14 cellular contexts compared by ENCODE assay signal in the genomic region with DNA sequence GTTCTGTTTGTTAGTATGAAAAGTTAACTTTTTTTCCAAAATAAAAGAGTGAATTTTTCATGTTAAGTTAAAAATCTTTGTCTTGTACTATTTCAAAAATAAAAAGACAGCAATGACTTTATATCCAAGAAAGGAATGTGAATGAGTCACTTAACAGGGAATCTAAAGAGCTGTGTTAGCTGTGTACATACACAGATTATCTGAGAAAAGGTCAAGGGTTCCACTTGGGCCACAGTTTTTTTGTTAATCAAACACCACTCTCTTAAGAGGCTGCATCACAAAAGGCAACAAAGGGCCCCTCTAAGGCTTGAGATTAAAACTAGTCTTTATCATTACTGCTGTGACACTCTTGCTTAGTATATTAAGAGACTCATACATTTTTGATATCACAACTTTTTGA.
DNase-seq lines count a peak whose midpoint lies in the region; ATAC-seq and TF ChIP-seq lines count a peak whose summit lies in the region.
"Had no signal": no experiment of that assay in that cellular context is flagged by ENCODE, and none has a peak within 500 bp of the region (broad histone marks: within the 10 kb centered on the region; RNA-seq: fewer than 3 reads in every experiment).

No MANE protein-coding gene starts in this region.

- TF ChIP-seq POLR2A in ovary (IDR thresholded peaks at IDR 0.05) = no peak

- no peak overlapping the region for H3K9ac ChIP-seq in PC-3 (ENCODE audit: low read length)

- H2AFZ ChIP-seq in PC-3 (ENCODE audit: low read length) = no peak overlapping the region
- H2AFZ ChIP-seq: GM23338 had no signal

- CTCF ChIA-PET in PC-3 (lab: Charles Lee) = no interaction called here

- peak; percentile 68 for ATAC-seq in PC-3
- ATAC-seq: GM23338, heart right ventricle had no signal

- H3K9me3 Mint-ChIP-seq in progenitor cell of endocrine pancreas (ENCODE audit: low read depth) = no peaks in the 10 kb centered on the region
- H3K9me3 Mint-ChIP-seq: GM23338 had no signal

- H3K79me2 ChIP-seq in PC-3 (ENCODE audit: low read length) = peaks cover 14% of the 10 kb centered on the region

- no peaks in the 10 kb centered on the region for H3K27me3 Mint-ChIP-seq in progenitor cell of endocrine pancreas

- H3F3A ChIP-seq in PC-3 (ENCODE audit: low read length, unreplicated experiment) = no peaks in the 10 kb centered on the region

- peaks cover 57% of the 10 kb centered on the region for H3K4me1 ChIP-seq in PC-3 (ENCODE audit: insufficient read depth, low read length)
- H3K4me1 ChIP-seq in ovary (ENCODE audit: insufficient read depth) = peaks cover 2% of the 10 kb centered on the region
- H3K4me1 ChIP-seq: heart right ventricle had no signal

- no peaks in the 10 kb centered on the region for H3K9me2 ChIP-seq in PC-3 (replicated peaks; ENCODE audit: low read length)

- peak overlapping the region; percentile 7 for H3K4me2 ChIP-seq in PC-3 (ENCODE audit: low read length)
- H3K4me2 ChIP-seq: GM23338 had no signal

- intact Hi-C loops in PC-3 (cut with micrococcal nuclease) = loop anchor here (5.0 to 10.0 kb wide), 3 partner anchors 82 to 775 kb away; a partner anchor contains a TSS
- intact Hi-C loops in ovary (cut with DNase I) = no loop called here

- H3K27ac Mint-ChIP-seq in progenitor cell of endocrine pancreas = peak overlapping the region; percentile 92
- H3K27ac Mint-ChIP-seq: GM23338 had no signal

- H3K36me3 Mint-ChIP-seq in progenitor cell of endocrine pancreas (ENCODE audit: insufficient read depth) = peaks cover 25% of the 10 kb centered on the region

- TF ChIP-seq CTCF in PC-3 (conservative IDR thresholded peaks at IDR 0.05; ENCODE audit: low read depth, low read length) (no peak), fibroblast of mammary gland (conservative IDR thresholded peaks at IDR 0.05; ENCODE audit: control insufficient read depth, insufficient read depth, low read depth, low read length) (no peak), progenitor cell of endocrine pancreas (IDR thresholded peaks at IDR 0.05; ENCODE audit: unreplicated experiment) (no peak), ovary (IDR thresholded peaks at IDR 0.05) (no peak)

- H3K27me3 ChIP-seq in PC-3 (ENCODE audit: low read length) = no peaks in the 10 kb centered on the region
- H3K27me3 ChIP-seq in ovary = no peaks in the 10 kb centered on the region
- H3K27me3 ChIP-seq: heart right ventricle, upper lobe of left lung had no signal

- H3K36me3 ChIP-seq in PC-3 (ENCODE audit: low read depth, low read length) = peaks cover 60% of the 10 kb centered on the region
- no peaks in the 10 kb centered on the region for H3K36me3 ChIP-seq in ovary

- H3K4me3 ChIP-seq in PC-3 (ENCODE audit: low read length) = no peak overlapping the region
- no peak overlapping the region for H3K4me3 ChIP-seq in fibroblast of mammary gland (ENCODE audit: control insufficient read depth, low read depth, low read length)
- H3K4me3 ChIP-seq in ovary = no peak overlapping the region
- H3K4me3 ChIP-seq: GM23338, heart right ventricle, upper lobe of left lung had no signal

- peaks cover 22% of the 10 kb centered on the region for H4K20me1 ChIP-seq in PC-3 (ENCODE audit: low read length)

- H3K4me3 Mint-ChIP-seq in progenitor cell of endocrine pancreas (ENCODE audit: low read depth) = peak overlapping the region; percentile 17
- H3K4me3 Mint-ChIP-seq: GM23338 had no signal

- H3K4me1 Mint-ChIP-seq in progenitor cell of endocrine pancreas (ENCODE audit: low read depth) = peaks cover 40% of the 10 kb centered on the region
- H3K4me1 Mint-ChIP-seq: GM23338 had no signal

- DNase-seq in DMS153 (lab: John Stamatoyannopoulos, UW) (peak; percentile 20), DMS153 treated with DMSO at 0.1 percent for 48 hours (lab: John Stamatoyannopoulos, UW; ENCODE audit: unreplicated experiment) (no peak), PC-3 (peak; percentile 64), fibroblast of mammary gland (ENCODE audit: low read depth) (peak; percentile 22), progenitor cell of endocrine pancreas (ENCODE audit: low spot score, unreplicated experiment) (no peak), islet precursor cell (no peak), ovary (no peak), NOMO-1 (lab: John Stamatoyannopoulos, UW; ENCODE audit: unreplicated experiment in 2 of 2) (no peak)
- DNase-seq: heart right ventricle, NCI-H1436, upper lobe of left lung, WERI-Rb-1 had no signal

- TF ChIP-seq EP300 in ovary (IDR thresholded peaks at IDR 0.05) = no peak

- no TSS peak for BruUV-seq in PC-3 (replicated peaks; lab: Mats Ljungman, UMichigan)

- POLR2A ChIA-PET in PC-3 (lab: Charles Lee; ENCODE audit: unreplicated experiment) = no interaction called here

- H3K9me3 ChIP-seq in PC-3 (ENCODE audit: low read length) (no peaks in the 10 kb centered on the region), ovary (no peaks in the 10 kb centered on the region)
- H3K9me3 ChIP-seq: heart right ventricle, upper lobe of left lung had no signal

- H3K27ac ChIP-seq in PC-3 (ENCODE audit: low read length) (peak overlapping the region; percentile 12), ovary (no peak overlapping the region)
- H3K27ac ChIP-seq: 22Rv1, heart right ventricle, upper lobe of left lung, WERI-Rb-1 had no signal

Comparison
In these comparisons a context has a peak if more than half of its experiments do, and no peak if none do; other contexts are left out.
1. DNase-seq: peak in DMS153 (single experiment), PC-3 (single experiment) and fibroblast of mammary gland (single experiment); none in DMS153 treated with DMSO at 0.1 percent for 48 hours (single experiment), progenitor cell of endocrine pancreas (single experiment), islet precursor cell (single experiment), ovary (0 of 5) and NOMO-1 (0 of 2).